ENCODE assay signal across 11 cellular contexts in the genomic region with DNA sequence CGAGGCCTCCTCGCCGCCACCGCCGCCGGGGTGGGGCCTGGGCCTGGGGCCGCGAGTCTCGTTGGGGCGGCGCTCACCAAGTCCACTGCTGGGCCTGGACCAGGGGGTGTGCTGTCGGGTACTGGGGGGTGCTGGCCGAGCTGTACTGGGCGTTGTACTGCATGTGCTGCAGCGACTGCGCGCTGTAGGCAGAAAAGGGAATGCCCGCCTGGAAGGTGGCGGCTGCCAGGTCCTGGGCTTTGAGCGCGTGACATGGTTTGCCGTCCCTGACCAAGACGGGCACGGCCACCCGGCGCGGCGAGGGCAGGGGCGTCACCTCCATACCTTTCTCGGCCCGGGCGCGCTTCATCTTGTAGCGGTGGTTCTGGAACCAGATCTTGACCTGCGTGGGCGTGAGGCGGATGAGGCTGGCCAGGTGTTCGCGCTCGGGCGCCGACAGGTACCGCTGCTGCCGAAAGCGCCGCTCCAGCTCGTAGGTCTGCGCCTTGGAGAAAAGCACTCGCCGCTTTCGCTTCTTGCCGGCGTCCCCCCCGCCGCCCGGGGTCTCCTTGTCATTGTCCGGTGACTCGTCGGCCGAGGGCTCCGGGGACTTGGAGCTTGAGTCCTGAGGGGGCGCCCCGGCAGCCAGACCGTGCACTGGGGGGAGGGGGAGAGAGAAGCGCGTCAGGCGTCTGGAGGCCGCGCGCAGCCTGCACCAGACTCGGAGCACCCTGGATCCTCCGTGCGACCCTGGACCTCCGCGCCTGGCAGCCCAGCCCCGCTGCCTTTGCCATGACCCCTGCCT. TPM values are rescaled to one million over a fixed set of nuclear protein-coding genes. Genes with fewer than 3 reads are reported as not detected.
A peak's percentile ranks its signal among the peaks of the same experiment; 100 is the strongest.
DNase-seq lines count a peak whose midpoint lies in the region; ATAC-seq, FAIRE-seq and TF ChIP-seq lines count a peak whose summit lies in the region.
"Had no signal": no experiment of that assay in that cellular context is flagged by ENCODE, and none has a peak within 500 bp of the region (broad histone marks: within the 10 kb centered on the region; RNA-seq: fewer than 3 reads in every experiment).

No MANE protein-coding gene starts in this region.

- no peaks in the 10 kb centered on the region for H3K9me3 ChIP-seq in heart right ventricle
- no peaks in the 10 kb centered on the region for H3K9me3 ChIP-seq in astrocyte (ENCODE audit: insufficient read depth, low read depth, low read length)
- no peaks in the 10 kb centered on the region for H3K9me3 ChIP-seq in right lobe of liver
- H3K9me3 ChIP-seq in thoracic aorta = no peaks in the 10 kb centered on the region

- TF ChIP-seq CTCF in heart right ventricle (IDR thresholded peaks at IDR 0.05) (no peak), astrocyte (IDR thresholded peaks at IDR 0.05; ENCODE audit: insufficient read depth, low read depth, low read length) (no peak), right lobe of liver (IDR thresholded peaks at IDR 0.05) (no peak), thoracic aorta (IDR thresholded peaks at IDR 0.05) (no peak)

- no peaks in the 10 kb centered on the region for H3K79me2 ChIP-seq in astrocyte (ENCODE audit: insufficient read depth, low read length)

- intact Hi-C loops in heart right ventricle (cut with DNase I) (loop anchor here in 1 of 10 donors (10.0 kb wide), 1 partner anchor 63 kb away; no protein-coding TSS in a partner anchor), Right ventricle myocardium superior (cut with DNase I) (no loop called here), right lobe of liver (cut with DNase I) (no loop called here)

- H3K27me3 ChIP-seq in heart right ventricle (peaks cover 47 to 100% (median 100%) of the 10 kb centered on the region in 7 donors), astrocyte (ENCODE audit: insufficient read depth, low read length) (peaks cover 85% of the 10 kb centered on the region), right lobe of liver (peaks cover 5 to 62% of the 10 kb centered on the region in 2 donors), thoracic aorta (replicated peaks; ENCODE audit: insufficient read depth) (peaks cover 5% of the 10 kb centered on the region)

- peaks cover 26% of the 10 kb centered on the region for H3K9me3 Mint-ChIP-seq in astrocyte (ENCODE audit: unreplicated experiment)

- no peak overlapping the region for H2AFZ ChIP-seq in astrocyte (ENCODE audit: low read depth, low read length)

- no peak for FAIRE-seq in astrocyte (lab: Jason Lieb, UNC)
- FAIRE-seq: D721Med had no signal

- ATAC-seq in heart right ventricle (no peak), Right ventricle myocardium superior (ENCODE audit: poor library complexity) (no peak), right lobe of liver (peak; percentile 12 to 28 (median 22)), thoracic aorta (ENCODE audit: insufficient number of reproducible peaks, low FRiP score, low read depth) (no peak), GM21723 (IDR thresholded peaks at IDR 0.05; ENCODE audit: unreplicated experiment) (no peak), GM18502 (IDR thresholded peaks at IDR 0.05; ENCODE audit: poor library complexity, unreplicated experiment) (no peak)

- H3K4me1 ChIP-seq in heart right ventricle = peaks cover 16 to 79% (median 56%) of the 10 kb centered on the region in 9 donors
- peaks cover 6% of the 10 kb centered on the region for H3K4me1 ChIP-seq in astrocyte (ENCODE audit: insufficient read depth, low read length)
- peaks cover 0 to 43% (median 11%) of the 10 kb centered on the region in 4 donors for H3K4me1 ChIP-seq in right lobe of liver
- H3K4me1 ChIP-seq in thoracic aorta (ENCODE audit: control insufficient read depth in 1 of 2, low read depth in 2 of 2) = peaks cover 28 to 62% of the 10 kb centered on the region in 2 donors

- DNase-seq in heart right ventricle = no peak
- DNase-seq in Right ventricle myocardium superior = no peak
- DNase-seq in astrocyte (ENCODE audit: low read depth) = no peak
- peak in 1 of 3 donors; percentile 41 for DNase-seq in right lobe of liver
- DNase-seq in thoracic aorta (ENCODE audit: low spot score) = no peak
- DNase-seq in HK-2 (ENCODE audit: unreplicated experiment) = no peak
- DNase-seq: activated effector memory CD4-positive, alpha-beta T cell treated with Interleukin-2 at 50 U/mL for 16 hours; stimulated activated CD4-positive, alpha-beta T cell treated with anti-CD3 and anti-CD28 coated beads, Interleukin-4, amount 100 ng/mL, for 4 hours had no signal

- TF ChIP-seq POLR2A in right lobe of liver (IDR thresholded peaks at IDR 0.05) = no peak

- peaks cover 66% of the 10 kb centered on the region for H3K27me3 Mint-ChIP-seq in astrocyte (ENCODE audit: low read depth, unreplicated experiment)

- no peaks in the 10 kb centered on the region for H3K36me3 Mint-ChIP-seq in astrocyte (ENCODE audit: low read depth, unreplicated experiment)

- H3K36me3 ChIP-seq in heart right ventricle = no peaks in the 10 kb centered on the region
- H3K36me3 ChIP-seq in astrocyte (ENCODE audit: insufficient read depth, low read length) = no peaks in the 10 kb centered on the region
- H3K36me3 ChIP-seq in right lobe of liver = no peaks in the 10 kb centered on the region
- no peaks in the 10 kb centered on the region for H3K36me3 ChIP-seq in thoracic aorta

- peak overlapping the region; percentile 18 for H3K27ac Mint-ChIP-seq in astrocyte (ENCODE audit: unreplicated experiment)

- no peaks in the 10 kb centered on the region for H3K4me1 Mint-ChIP-seq in astrocyte (ENCODE audit: low read depth, unreplicated experiment)

- H3K9ac ChIP-seq in astrocyte (ENCODE audit: low read length) = no peak overlapping the region

- peak overlapping the region; percentile 2 to 44 (median 30) for H3K4me3 ChIP-seq in heart right ventricle
- H3K4me3 ChIP-seq in astrocyte (ENCODE audit: insufficient read depth, low read depth, low read length) = peak overlapping the region; percentile 10
- peak overlapping the region in 1 of 3 donors; percentile 14 for H3K4me3 ChIP-seq in right lobe of liver
- H3K4me3 ChIP-seq in thoracic aorta = peak overlapping the region; percentile 67

- H3K4me2 ChIP-seq in astrocyte (ENCODE audit: low read length) = peak overlapping the region; percentile 64

- no peak overlapping the region for H3K27ac ChIP-seq in heart right ventricle
- H3K27ac ChIP-seq in astrocyte (ENCODE audit: low read depth, low read length) = no peak overlapping the region
- H3K27ac ChIP-seq in right lobe of liver = no peak overlapping the region
- H3K27ac ChIP-seq in thoracic aorta = no peak overlapping the region

- no peaks in the 10 kb centered on the region for H4K20me1 ChIP-seq in astrocyte (ENCODE audit: insufficient read depth, low read length)

- WGBS in heart right ventricle, 2 donors = 2 to 3% methylated on average over 76 of the region's 76 CpGs
- WGBS in right lobe of liver (ENCODE audit: insufficient coverage, low coverage, low lambda C conversion rate, missing lambda C conversion rate) = 5% methylated on average over 14 of the region's 76 CpGs

- H3K4me3 Mint-ChIP-seq in astrocyte (ENCODE audit: unreplicated experiment) = no peak overlapping the region

RNA-seq across cellular contexts. Expression of gene NKX2-2, which starts 1.8 kb away (rescaled TPM):
- total RNA-seq in heart right ventricle (not detected), Right ventricle myocardium superior (not detected), astrocyte (not detected in 2 replicates), right lobe of liver (not detected), thoracic aorta (under 1 TPM in 1 of 2 donors, not detected in 1; 0.35 TPM)
- not detected for polyA plus RNA-seq in heart right ventricle

Comparison
In these comparisons a context has a peak if more than half of its experiments do, and no peak if none do; other contexts are left out.
1. ATAC-seq: peak in right lobe of liver (4 of 4); none in heart right ventricle (0 of 8), Right ventricle myocardium superior (single experiment), thoracic aorta (single experiment), GM21723 (single experiment) and GM18502 (single experiment).